ENCODE assay signal across 29 cellular contexts in genomic region chr20:2797136-2797983, GRCh38. TPM values are rescaled to one million over a fixed set of nuclear protein-coding genes. Genes with fewer than 3 reads are reported as not detected.
"Had no signal": no experiment of that assay in that cellular context is flagged by ENCODE, and none has a peak within 500 bp of the region (broad histone marks: within the 10 kb centered on the region; RNA-seq: fewer than 3 reads in every experiment).

No MANE protein-coding gene starts in this region.

- DNase-seq: activated CD4-positive, alpha-beta T cell treated with anti-CD3 and anti-CD28 coated beads for 1 hour; activated CD4-positive, alpha-beta T cell treated with anti-CD3 and anti-CD28 coated beads, Interleukin-2, amount 50 U/mL, for 1 hour; activated CD8-positive, alpha-beta T cell treated with anti-CD3 and anti-CD28 coated beads, Interleukin-2, amount 10 ng/mL, durations not matched to agents 7 days and 5 days; activated gamma-delta T cell; aorta; brain microvascular endothelial cell; caudate nucleus; dorsolateral prefrontal cortex; effector memory CD8-positive, alpha-beta T cell; glutamatergic neuron; kidney glomerular epithelial cell; left lung; naive thymus-derived CD8-positive, alpha-beta T cell; small intestine; stimulated activated CD4-positive, alpha-beta T cell treated with anti-CD3 and anti-CD28 coated beads, Interleukin-2, amount 100 ng/mL, for 24 hours; stimulated activated naive B cell treated with anti-CD40 and anti-IgM and Interleukin-4, amounts not matched to agents 10 μg/mL and 1 μg/mL and 100 μg/mL, for 72 hours; transverse colon; WERI-Rb-1 had no signal

- H3K9me3 Mint-ChIP-seq: activated naive CD4-positive, alpha-beta T cell treated with anti-CD3 and anti-CD28 coated beads, Interleukin-2, amount 50 U/mL, for 24 hours; activated T-helper 1 cell treated with anti-CD3 and anti-CD28 coated beads, Interleukin-12 subunit alpha, Interleukin-12 subunit beta, Interleukin-2, Interleukin-4 antibody, amounts not matched to agents 30 ng/mL and 10 ng/mL and 1 ng/mL, durations not matched to agents 14 hours and 24 hours and 36 hours; effector memory CD8-positive, alpha-beta T cell; mesothelial cell of epicardium; naive thymus-derived CD8-positive, alpha-beta T cell; stimulated activated naive B cell treated with anti-CD40 and anti-IgM and Interleukin-4, amounts not matched to agents 10 μg/mL and 1 μg/mL and 100 μg/mL, for 72 hours had no signal

- H3K4me3 Mint-ChIP-seq: activated CD8-positive, alpha-beta T cell treated with anti-CD3 and anti-CD28 coated beads, Interleukin-2, amount 10 ng/mL, durations not matched to agents 7 days and 5 days; activated naive CD4-positive, alpha-beta T cell treated with anti-CD3 and anti-CD28 coated beads, Interleukin-2, amount 50 U/mL, for 24 hours; activated T-helper 1 cell treated with anti-CD3 and anti-CD28 coated beads, Interleukin-12 subunit alpha, Interleukin-12 subunit beta, Interleukin-2, Interleukin-4 antibody, amounts not matched to agents 30 ng/mL and 10 ng/mL and 1 ng/mL, durations not matched to agents 14 hours and 24 hours and 36 hours; effector memory CD8-positive, alpha-beta T cell; mesothelial cell of epicardium; stimulated activated naive B cell treated with anti-CD40 and anti-IgM and Interleukin-4, amounts not matched to agents 10 μg/mL and 1 μg/mL and 100 μg/mL, for 72 hours had no signal

- H3K27ac Mint-ChIP-seq: activated CD8-positive, alpha-beta T cell treated with anti-CD3 and anti-CD28 coated beads, Interleukin-2, amount 10 ng/mL, durations not matched to agents 7 days and 5 days; activated naive CD4-positive, alpha-beta T cell treated with anti-CD3 and anti-CD28 coated beads, Interleukin-2, amount 50 U/mL, for 24 hours; activated T-helper 1 cell treated with anti-CD3 and anti-CD28 coated beads, Interleukin-12 subunit alpha, Interleukin-12 subunit beta, Interleukin-2, Interleukin-4 antibody, amounts not matched to agents 30 ng/mL and 10 ng/mL and 1 ng/mL, durations not matched to agents 14 hours and 24 hours and 36 hours; effector memory CD8-positive, alpha-beta T cell; mesothelial cell of epicardium; stimulated activated naive B cell treated with anti-CD40 and anti-IgM and Interleukin-4, amounts not matched to agents 10 μg/mL and 1 μg/mL and 100 μg/mL, for 72 hours had no signal

- ATAC-seq: activated CD8-positive, alpha-beta T cell treated with anti-CD3 and anti-CD28 coated beads, Interleukin-2, amount 10 ng/mL, durations not matched to agents 7 days and 5 days; effector memory CD8-positive, alpha-beta T cell; esophagus mucosa; left lung; naive thymus-derived CD8-positive, alpha-beta T cell; sciatic nerve; stimulated activated naive B cell treated with anti-CD40 and anti-IgM and Interleukin-4, amounts not matched to agents 10 μg/mL and 1 μg/mL and 100 μg/mL, for 72 hours had no signal

RNA-seq across cellular contexts. Expression of gene C20orf141, which starts 17.4 kb away (rescaled TPM):
- total RNA-seq: activated CD8-positive, alpha-beta T cell treated with anti-CD3 and anti-CD28 coated beads, Interleukin-2, amount 10 ng/mL, durations not matched to agents 7 days and 5 days; activated T-helper 1 cell treated with anti-CD3 and anti-CD28 coated beads, Interleukin-12 subunit alpha, Interleukin-12 subunit beta, Interleukin-2, Interleukin-4 antibody, amounts not matched to agents 30 ng/mL and 10 ng/mL and 1 ng/mL, durations not matched to agents 14 hours and 24 hours and 36 hours; aorta; dorsolateral prefrontal cortex; endothelial cell of umbilical vein; esophagus mucosa; frontal cortex; hepatocyte; left lung; lung microvascular endothelial cell; mesothelial cell of epicardium; naive thymus-derived CD8-positive, alpha-beta T cell; sciatic nerve; temporal lobe; transverse colon; vagina had no signal

RNA-seq across cellular contexts. Expression of gene TMEM239, which starts 18.8 kb away (rescaled TPM):
- total RNA-seq: activated CD8-positive, alpha-beta T cell treated with anti-CD3 and anti-CD28 coated beads, Interleukin-2, amount 10 ng/mL, durations not matched to agents 7 days and 5 days; activated T-helper 1 cell treated with anti-CD3 and anti-CD28 coated beads, Interleukin-12 subunit alpha, Interleukin-12 subunit beta, Interleukin-2, Interleukin-4 antibody, amounts not matched to agents 30 ng/mL and 10 ng/mL and 1 ng/mL, durations not matched to agents 14 hours and 24 hours and 36 hours; aorta; dorsolateral prefrontal cortex; endothelial cell of umbilical vein; esophagus mucosa; frontal cortex; hepatocyte; left lung; lung microvascular endothelial cell; mesothelial cell of epicardium; naive thymus-derived CD8-positive, alpha-beta T cell; sciatic nerve; temporal lobe; transverse colon; vagina had no signal
